In the genomic region with DNA sequence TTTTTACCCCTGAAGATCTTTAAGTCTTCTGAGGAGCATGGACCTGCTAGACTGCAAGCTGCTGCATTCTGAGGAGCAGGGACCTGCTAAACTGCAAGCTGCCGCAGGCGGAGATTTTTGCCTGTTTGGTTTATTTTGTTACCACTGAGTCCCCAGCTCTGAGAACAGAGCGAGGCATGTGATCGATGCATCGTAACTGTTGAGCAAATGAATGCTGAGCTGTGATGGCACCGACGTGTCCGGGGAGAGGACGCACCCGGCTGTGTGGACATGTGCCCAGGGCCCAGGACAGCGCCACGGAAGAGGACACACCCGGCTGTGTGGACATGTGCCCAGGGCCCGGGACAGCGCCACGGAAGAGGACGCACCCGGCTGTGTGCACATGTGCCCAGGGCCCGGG, we compare ENCODE assay signal across 13 cellular contexts. TPM values are rescaled to one million over a fixed set of nuclear protein-coding genes. Genes with fewer than 3 reads are reported as not detected.
DNase-seq lines count a peak whose midpoint lies in the region; FAIRE-seq and TF ChIP-seq lines count a peak whose summit lies in the region.
"Had no signal": no experiment of that assay in that cellular context is flagged by ENCODE, and none has a peak within 500 bp of the region (broad histone marks: within the 10 kb centered on the region; RNA-seq: fewer than 3 reads in every experiment).

No MANE protein-coding gene starts in this region.

- H3K36me3 ChIP-seq in ascending aorta, result peaks cover 0 to 8% of the 10 kb centered on the region in 2 donors

- H3K27me3 ChIP-seq in ascending aorta, result no peaks in the 10 kb centered on the region

- FAIRE-seq in HTR-8/SVneo (lab: Jason Lieb, UNC), result peak; percentile 36
- FAIRE-seq: A549, GM12878 had no signal

- intact Hi-C loops in ascending aorta (cut with DNase I), result no loop called here

- no peaks in the 10 kb centered on the region for H3K9me3 ChIP-seq in ascending aorta
- H3K9me3 ChIP-seq: A549 had no signal

- H3K4me1 ChIP-seq in ascending aorta, result no peaks in the 10 kb centered on the region
- H3K4me1 ChIP-seq: A549 had no signal

- TF ChIP-seq CTCF in ascending aorta (IDR thresholded peaks at IDR 0.05), result no peak

- DNase-seq in HTR-8/SVneo (ENCODE audit: insufficient read length, low spot score) (no peak), cerebellar cortex (ENCODE audit: low spot score) (peak; percentile 49), pons (ENCODE audit: low spot score) (peak; percentile 26), ascending aorta (ENCODE audit: low spot score in 2 of 2) (no peak), COLO829 (ENCODE audit: low spot score) (no peak)
- no peak for DNase-seq in activated CD4-positive, alpha-beta T cell treated with anti-CD3 and anti-CD28 coated beads, Interleukin-2, amount 50 U/mL, for 1 hour
- DNase-seq: CD8-positive, alpha-beta T cell; H7; IMR-90 had no signal

- no peak overlapping the region for H3K4me3 ChIP-seq in ascending aorta
- H3K4me3 ChIP-seq: A549, GM12878, GM23338 had no signal

- no peak overlapping the region for H3K27ac ChIP-seq in ascending aorta
- H3K27ac ChIP-seq: A549 had no signal

RNA-seq across cellular contexts. Expression of a gene that starts 24.2 kb away (rescaled TPM):
- total RNA-seq in ascending aorta, result 42.9 TPM

RNA-seq across cellular contexts. Expression of a gene that starts 37.1 kb away (rescaled TPM):
- total RNA-seq in ascending aorta, result 95.4 TPM

RNA-seq across cellular contexts. Expression of a gene that starts 50.6 kb away (rescaled TPM):
- 17.5 TPM for total RNA-seq in ascending aorta

RNA-seq across cellular contexts. Expression of a gene that starts 54.1 kb away (rescaled TPM):
- 161 TPM for total RNA-seq in ascending aorta

RNA-seq across cellular contexts. Expression of a gene that starts 57.8 kb away (rescaled TPM):
- not detected for total RNA-seq in ascending aorta
- total RNA-seq: CD8-positive, alpha-beta T cell; G401; GM12878; GM23338; H7; IMR-90 had no signal

Comparison
In these comparisons a context has a peak if more than half of its experiments do, and no peak if none do; other contexts are left out.
1. DNase-seq: peak in cerebellar cortex (single experiment) and pons (single experiment); none in HTR-8/SVneo (single experiment), ascending aorta (0 of 2), COLO829 (single experiment) and activated CD4-positive, alpha-beta T cell treated with anti-CD3 and anti-CD28 coated beads, Interleukin-2, amount 50 U/mL, for 1 hour (single experiment).